Comparison of ENCODE assay signal across 19 cellular contexts in the genomic region with DNA sequence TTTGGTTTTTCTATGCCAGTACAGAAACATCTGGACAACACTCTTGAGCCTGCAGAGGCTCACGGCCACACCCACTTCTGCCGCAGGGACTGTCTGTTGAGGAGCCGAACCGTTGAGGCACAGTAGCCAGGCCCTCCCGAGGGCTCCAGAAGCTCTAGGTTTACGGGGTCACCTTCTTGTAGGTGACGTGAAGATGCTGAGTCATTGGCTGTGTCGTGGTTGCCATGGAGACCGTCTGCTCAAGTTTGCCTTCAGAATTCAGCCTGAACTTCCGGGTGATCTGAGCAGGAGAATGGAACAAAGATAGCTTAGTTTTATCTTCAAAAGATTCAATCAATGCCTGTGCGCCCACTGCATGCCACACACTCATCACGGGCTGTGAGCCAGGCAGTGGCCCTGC. TPM values are rescaled to one million over a fixed set of nuclear protein-coding genes. Genes with fewer than 3 reads are reported as not detected.
DNase-seq lines count a peak whose midpoint lies in the region; ATAC-seq, FAIRE-seq and TF ChIP-seq lines count a peak whose summit lies in the region.
"Had no signal": no experiment of that assay in that cellular context is flagged by ENCODE, and none has a peak within 500 bp of the region (broad histone marks: within the 10 kb centered on the region; RNA-seq: fewer than 3 reads in every experiment).

No MANE protein-coding gene starts in this region.

- no peak overlapping the region for H3K9ac ChIP-seq in HUES64 (ENCODE audit: low read depth, low read length)
- no peak overlapping the region for H3K9ac ChIP-seq in kidney (ENCODE audit: low read length in 2 of 2)

- H3K27ac ChIP-seq in HUES64 (ENCODE audit: low read depth, low read length) (peak overlapping the region; percentile 35; the same call in 1 of the 2 replicates), kidney (ENCODE audit: low read depth in 2 of 2, low read length in 2 of 2) (no peak overlapping the region)
- H3K27ac ChIP-seq: coronary artery, SJCRH30 had no signal

- H3K4me3 ChIP-seq in HUES64 (ENCODE audit: low read length), result no peak overlapping the region
- H3K4me3 ChIP-seq in choroid plexus epithelial cell (ENCODE audit: low read depth, low read length), result no peak overlapping the region
- H3K4me3 ChIP-seq in kidney (ENCODE audit: low read length in 2 of 2), result no peak overlapping the region
- H3K4me3 ChIP-seq: coronary artery, HAP-1, MG63, SJCRH30 had no signal

- 90% methylated on average over 12 of the region's 12 CpGs for WGBS in HUES64

- intact Hi-C loops in kidney (cut with DNase I), result no loop called here

- FAIRE-seq in kidney (lab: Jason Lieb, UNC), result no peak
- FAIRE-seq: islet of Langerhans had no signal

- H3K9me3 ChIP-seq in HUES64 (ENCODE audit: insufficient read depth, low read depth, low read length), result peaks cover 50% of the 10 kb centered on the region
- peaks cover 9 to 11% of the 10 kb centered on the region in 2 donors for H3K9me3 ChIP-seq in kidney (ENCODE audit: control insufficient read depth in 1 of 2, low read length in 2 of 2)

- H3K36me3 ChIP-seq in HUES64 (ENCODE audit: insufficient read depth, low read length), result peaks cover 55% of the 10 kb centered on the region
- peaks cover 15 to 28% of the 10 kb centered on the region in 2 donors for H3K36me3 ChIP-seq in kidney (ENCODE audit: control insufficient read depth in 1 of 2, insufficient read depth in 2 of 2, low read length in 2 of 2)

- no peaks in the 10 kb centered on the region; the same call in 1 of the 2 replicates for H3K4me1 ChIP-seq in HUES64 (ENCODE audit: insufficient read depth, low read length)
- no peaks in the 10 kb centered on the region for H3K4me1 ChIP-seq in kidney (ENCODE audit: control insufficient read depth in 1 of 2, insufficient read depth in 1 of 2, low read depth in 1 of 2, low read length in 2 of 2)
- H3K4me1 ChIP-seq: HAP-1, SJCRH30 had no signal

- TF ChIP-seq CTCF in choroid plexus epithelial cell (conservative IDR thresholded peaks at IDR 0.05; ENCODE audit: low read depth, low read length) (no peak), kidney (IDR thresholded peaks at IDR 0.05; ENCODE audit: borderline replicate concordance, extremely low read depth, insufficient read depth) (no peak)

- no peaks in the 10 kb centered on the region for H3K27me3 ChIP-seq in HUES64 (ENCODE audit: insufficient read depth, low read length)
- H3K27me3 ChIP-seq: MG63, SJCRH30 had no signal

- DNase-seq in COLO829 (ENCODE audit: low spot score), result peak; percentile 86
- peak; percentile 59 for DNase-seq in choroid plexus epithelial cell (ENCODE audit: low read depth)
- DNase-seq in kidney, result peak; percentile 29
- DNase-seq in effector CD4-positive, alpha-beta T cell, result no peak
- no peak for DNase-seq in superior temporal gyrus (ENCODE audit: extremely low spot score)
- no peak for DNase-seq in hepatic stellate cell (ENCODE audit: low spot score)
- DNase-seq: activated CD4-positive, alpha-beta T cell treated with anti-CD3 and anti-CD28 coated beads for 4 hours; activated T-cell treated with anti-CD3 and anti-CD28 coated beads, Interleukin-2, amount 50 U/mL, for 24 hours; DMS 273 treated with DMSO at 0.1 percent for 48 hours; MG63; NCI-H2029 treated with DMSO at 0.1 percent for 48 hours; NCI-H774; SJCRH30; T-helper 9 cell had no signal

- ATAC-seq in GM19455 (IDR thresholded peaks at IDR 0.05; ENCODE audit: unreplicated experiment), result no peak

RNA-seq across cellular contexts. Expression of gene BOK, which starts 25.9 kb away (rescaled TPM):
- 25.6 TPM for polyA plus RNA-seq in HUES64 (2013, experiment 1 of 2)
- polyA plus RNA-seq in HUES64 (2013, experiment 2 of 2), result 24.5 TPM
- total RNA-seq in kidney, result 28.8 TPM
- 22.9 TPM for polyA plus RNA-seq in kidney (ENCODE audit: insufficient read depth, low read depth, low replicate concordance)

RNA-seq across cellular contexts. Expression of gene THAP4, which starts 52.5 kb away (rescaled TPM):
- 41.8 TPM for polyA plus RNA-seq in HUES64 (2013, experiment 1 of 2)
- 44.4 TPM for polyA plus RNA-seq in HUES64 (2013, experiment 2 of 2)
- 68.0 TPM for total RNA-seq in kidney
- polyA plus RNA-seq in kidney (ENCODE audit: insufficient read depth, low read depth, low replicate concordance), result 184 TPM

RNA-seq across cellular contexts. Expression of gene ATG4B, which starts 53.0 kb away (rescaled TPM):
- polyA plus RNA-seq in HUES64 (2013, experiment 1 of 2), result 53.3 TPM
- 63.5 TPM for polyA plus RNA-seq in HUES64 (2013, experiment 2 of 2)
- total RNA-seq in kidney, result 81.0 TPM
- polyA plus RNA-seq in kidney (ENCODE audit: insufficient read depth, low read depth, low replicate concordance), result 56.6 TPM

Comparison
In these comparisons a context has a peak if more than half of its experiments do, and no peak if none do; other contexts are left out.
1. DNase-seq: peak in COLO829 (single experiment), choroid plexus epithelial cell (single experiment) and kidney (single experiment); none in effector CD4-positive, alpha-beta T cell (single experiment), superior temporal gyrus (single experiment) and hepatic stellate cell (single experiment).